Comparison of ENCODE assay signal across 16 cellular contexts in genomic region chr10:109205929-109206585, GRCh38.
DNase-seq lines count a peak whose midpoint lies in the region; ATAC-seq, FAIRE-seq and TF ChIP-seq lines count a peak whose summit lies in the region.
"Had no signal": no experiment of that assay in that cellular context is flagged by ENCODE, and none has a peak within 500 bp of the region (broad histone marks: within the 10 kb centered on the region; RNA-seq: fewer than 3 reads in every experiment).

No MANE protein-coding gene starts in this region.

- H3K9ac ChIP-seq in IMR-90 (ENCODE audit: low read depth, low read length) (no peak overlapping the region), GM12878 (ENCODE audit: control insufficient read depth, insufficient read depth, low read length) (no peak overlapping the region), mesendoderm (ENCODE audit: low read length) (no peak overlapping the region), Karpas-422 (ENCODE audit: low read length) (no peak overlapping the region)

- in situ Hi-C loops in IMR-90 (cut with MboI; ENCODE audit: low sequenced_read_pairs), result no loop called here
- in situ Hi-C loops in GM12878 (cut with MboI), result no loop called here

- H2BK5ac ChIP-seq in IMR-90 (ENCODE audit: low read depth, low read length, poor library complexity, severe bottlenecking) (peak overlapping the region; percentile 65), mesendoderm (ENCODE audit: low read length) (no peak overlapping the region)

- TF ChIP-seq CTCF in IMR-90 (conservative IDR thresholded peaks at IDR 0.05; ENCODE audit: low read depth, low read length) (no peak), GM12878 (IDR thresholded peaks at IDR 0.05 in 2 of 3, conservative IDR thresholded peaks at IDR 0.05 in 1 of 3; ENCODE audit: control insufficient read depth in 2 of 3, extremely low read depth in 1 of 3, insufficient read depth in 1 of 3, low read depth in 3 of 3, low read length in 3 of 3) (no peak)

- peak overlapping the region; percentile 55 for H3K56ac ChIP-seq in IMR-90 (ENCODE audit: extremely low read depth, insufficient read depth, low read length)
- H3K56ac ChIP-seq in mesendoderm (ENCODE audit: low read length), result no peak overlapping the region

- CTCF ChIA-PET in IMR-90 (lab: Yijun Ruan, JAX), result no interaction called here
- CTCF ChIA-PET in GM12878 (lab: Yijun Ruan, JAX), result no interaction called here

- no peak overlapping the region for H2AK9ac ChIP-seq in IMR-90 (replicated peaks; ENCODE audit: low read depth, low read length, poor library complexity)

- no peaks in the 10 kb centered on the region; the same call in 1 of the 2 replicates for H3K9me1 ChIP-seq in IMR-90 (ENCODE audit: insufficient read depth, low read length)

- H3K14ac ChIP-seq in IMR-90 (replicated peaks; ENCODE audit: low read depth, low read length), result no peak overlapping the region

- no peaks in the 10 kb centered on the region for H3K9me2 ChIP-seq in Karpas-422 (replicated peaks; ENCODE audit: insufficient read depth, low read length)

- H3K4me2 ChIP-seq in IMR-90 (ENCODE audit: low read depth, low read length) (no peak overlapping the region), GM12878 (ENCODE audit: control insufficient read depth, insufficient read depth) (no peak overlapping the region), mesendoderm (ENCODE audit: low read length) (no peak overlapping the region), Karpas-422 (ENCODE audit: low read depth, low read length, poor library complexity, severe bottlenecking) (no peak overlapping the region)

- ATAC-seq in IMR-90 (ENCODE audit: low read depth), result peak; percentile 81
- peak; percentile 18; the same call in 1 of the 3 replicates for ATAC-seq in GM12878
- ATAC-seq in HG03469 (IDR thresholded peaks at IDR 0.05; ENCODE audit: unreplicated experiment), result no peak
- ATAC-seq in HG03432 (IDR thresholded peaks at IDR 0.05; ENCODE audit: unreplicated experiment), result no peak
- ATAC-seq: mucosa of descending colon had no signal

- H3K9me3 ChIP-seq in IMR-90 (ENCODE audit: control insufficient read depth, insufficient read depth, low read length), result no peaks in the 10 kb centered on the region
- no peaks in the 10 kb centered on the region for H3K9me3 ChIP-seq in GM12878 (replicated peaks; ENCODE audit: control insufficient read depth, insufficient read depth, low read length)
- H3K9me3 ChIP-seq in Karpas-422 (ENCODE audit: low read length), result peaks cover 13% of the 10 kb centered on the region
- H3K9me3 ChIP-seq: mucosa of descending colon, right atrium auricular region had no signal

- H3K4me1 ChIP-seq in IMR-90 (ENCODE audit: control insufficient read depth, insufficient read depth, low read length) (peaks cover 2% of the 10 kb centered on the region; the same call in 1 of the 2 replicates), GM12878 (ENCODE audit: control insufficient read depth, insufficient read depth, low read length) (no peaks in the 10 kb centered on the region), mesendoderm (ENCODE audit: control insufficient read depth, low read depth, low read length) (no peaks in the 10 kb centered on the region), Karpas-422 (ENCODE audit: low read length) (no peaks in the 10 kb centered on the region)
- H3K4me1 ChIP-seq: right atrium auricular region had no signal

- TF ChIP-seq POLR2A in IMR-90 (IDR thresholded peaks at IDR 0.05; ENCODE audit: low read depth, low read length) (no peak), GM12878 (IDR thresholded peaks at IDR 0.05; ENCODE audit: low read depth, low read length) (no peak)

- H3K36me3 ChIP-seq in IMR-90 (ENCODE audit: control insufficient read depth, insufficient read depth, low read length) (no peaks in the 10 kb centered on the region), GM12878 (ENCODE audit: control insufficient read depth in 2 of 2, insufficient read depth in 2 of 2, low read length in 1 of 2) (no peaks in the 10 kb centered on the region), mesendoderm (ENCODE audit: control insufficient read depth, insufficient read depth, low read length) (no peaks in the 10 kb centered on the region), Karpas-422 (ENCODE audit: insufficient read depth, low read length) (no peaks in the 10 kb centered on the region)
- H3K36me3 ChIP-seq: right atrium auricular region had no signal

- RAD21 ChIA-PET in GM12878 (lab: Charles Lee; ENCODE audit: unreplicated experiment), result no interaction called here

- peak overlapping the region; percentile 13; the same call in 1 of the 2 replicates for H3K18ac ChIP-seq in IMR-90 (ENCODE audit: low read depth, low read length)
- H3K18ac ChIP-seq in mesendoderm (ENCODE audit: low read length), result no peak overlapping the region

- H3K79me2 ChIP-seq in GM12878 (ENCODE audit: control insufficient read depth, insufficient read depth, low read length) (no peaks in the 10 kb centered on the region), mesendoderm (ENCODE audit: control insufficient read depth, insufficient read depth, low read length) (no peaks in the 10 kb centered on the region), Karpas-422 (ENCODE audit: low read length) (no peaks in the 10 kb centered on the region)

- H3K4ac ChIP-seq in IMR-90 (ENCODE audit: low read depth, low read length) (no peak overlapping the region), mesendoderm (ENCODE audit: low read depth, low read length) (no peak overlapping the region)

- intact Hi-C loops in IMR-90 (cut with micrococcal nuclease), result loop anchor here (5.0 kb wide), 1 partner anchor 76 kb away; no protein-coding TSS in a partner anchor
- intact Hi-C loops in GM12878 (cut with micrococcal nuclease; ENCODE audit: unreplicated experiment), result no loop called here

- no CpG with 5 or more reads among the region's 3 CpGs for WGBS in IMR-90 (ENCODE audit: extremely low coverage in 2 of 2, insufficient read length in 1 of 2), 2 experiments
- WGBS in GM12878 (ENCODE audit: insufficient coverage, insufficient replicate concordance, low lambda C conversion rate, missing lambda C conversion rate), result 18% methylated on average over 3 of the region's 3 CpGs
- 100% methylated on average over 1 of the region's 3 CpGs for WGBS in mesendoderm (ENCODE audit: extremely low coverage, insufficient coverage, low lambda C conversion rate)

- H2AK5ac ChIP-seq in IMR-90 (ENCODE audit: low read depth, low read length) (no peak overlapping the region), mesendoderm (ENCODE audit: low read length) (no peak overlapping the region)

- no peak for TF ChIP-seq EP300 in GM12878 (IDR thresholded peaks at IDR 0.05; ENCODE audit: borderline replicate concordance in 1 of 2, control insufficient read depth in 1 of 2, low read depth in 2 of 2, low read length in 2 of 2)

- no peaks in the 10 kb centered on the region for H3K79me1 ChIP-seq in IMR-90 (ENCODE audit: low read depth in 1 of 2, low read length in 2 of 2)
- no peaks in the 10 kb centered on the region for H3K79me1 ChIP-seq in mesendoderm (ENCODE audit: low read length)

- DNase-seq in EH (ENCODE audit: low read depth) (peak; percentile 95), IMR-90 (peak; percentile 93), GM12878 (ENCODE audit: low read depth, low spot score) (no peak), mesendoderm (peak; percentile 77), Karpas-422 (no peak)
- DNase-seq in effector CD4-positive, alpha-beta T cell, result no peak
- DNase-seq: activated gamma-delta T cell treated with Interleukin-2 at 50 U/mL for 16 hours; CD8-positive, alpha-beta memory T cell; cortex of kidney; mucosa of descending colon; NCI-H146; NCI-H69; SW 1271 had no signal

- no peak overlapping the region for H2AFZ ChIP-seq in IMR-90 (replicated peaks; ENCODE audit: low read length, poor library complexity)
- H2AFZ ChIP-seq in GM12878 (ENCODE audit: control insufficient read depth, low read depth, low read length), result no peak overlapping the region
- no peak overlapping the region for H2AFZ ChIP-seq in Karpas-422 (ENCODE audit: low read length)

- H4K20me1 ChIP-seq in IMR-90 (ENCODE audit: insufficient read depth, low read length), result no peaks in the 10 kb centered on the region
- H4K20me1 ChIP-seq in GM12878 (ENCODE audit: control insufficient read depth, insufficient read depth), result no peaks in the 10 kb centered on the region
- H4K20me1 ChIP-seq in Karpas-422 (ENCODE audit: insufficient read depth, low read depth, low read length), result no peaks in the 10 kb centered on the region

- SMC1A ChIA-PET in GM12878 (lab: Charles Lee; ENCODE audit: uncharacterized antibody, unreplicated experiment), result interaction anchor here (0.6 kb wide), 1 partner anchor 315 kb away, joined by 3 read pairs; no protein-coding TSS in a partner anchor

- no peak overlapping the region for H3K23ac ChIP-seq in IMR-90 (ENCODE audit: low read depth, low read length)
- no peak overlapping the region for H3K23ac ChIP-seq in mesendoderm (ENCODE audit: low read length)

- no peak overlapping the region for H3K4me3 ChIP-seq in IMR-90 (ENCODE audit: insufficient read depth, low read depth, low read length)
- H3K4me3 ChIP-seq in GM12878, result no peak overlapping the region
- H3K4me3 ChIP-seq in mesendoderm (ENCODE audit: low read length), result no peak overlapping the region
- H3K4me3 ChIP-seq in Karpas-422 (ENCODE audit: low read length), result no peak overlapping the region
- H3K4me3 ChIP-seq: mucosa of descending colon, right atrium auricular region had no signal

- dilution Hi-C loops in IMR-90 (cut with HindIII; ENCODE audit: low sequenced_read_pairs, unreplicated experiment), result no loop called here

- no peak overlapping the region for H2BK15ac ChIP-seq in IMR-90 (ENCODE audit: low read depth, low read length)
- H2BK15ac ChIP-seq in mesendoderm (replicated peaks; ENCODE audit: low read depth), result no peak overlapping the region

- peak overlapping the region; percentile 38; the same call in 1 of the 2 replicates for H2BK20ac ChIP-seq in IMR-90 (ENCODE audit: low read depth, low read length)

- FAIRE-seq in GM12878 (lab: Jason Lieb, UNC), result no peak

- TF ChIP-seq RAD21 in IMR-90 (IDR thresholded peaks at IDR 0.05; ENCODE audit: low read length) (no peak), GM12878 (IDR thresholded peaks at IDR 0.05; ENCODE audit: insufficient read depth, low read depth, low read length) (no peak)

- H4K91ac ChIP-seq in IMR-90 (ENCODE audit: insufficient read depth, low read depth, low read length), result peak overlapping the region; percentile 53; the same call in 1 of the 2 replicates

- POLR2A ChIA-PET in IMR-90 (lab: Charles Lee; ENCODE audit: unreplicated experiment), result no interaction called here
- POLR2A ChIA-PET in GM12878 (lab: Charles Lee), result no interaction called here

- H2BK120ac ChIP-seq in IMR-90 (ENCODE audit: low read depth, low read length) (peak overlapping the region; percentile 72), mesendoderm (ENCODE audit: low read depth, low read length) (no peak overlapping the region)

- H3K27me3 ChIP-seq in IMR-90 (ENCODE audit: control insufficient read depth, insufficient read depth, low read length) (no peaks in the 10 kb centered on the region), GM12878 (replicated peaks in 1 of 2; ENCODE audit: control insufficient read depth in 2 of 2, insufficient read depth in 2 of 2, low read length in 1 of 2) (no peaks in the 10 kb centered on the region), mesendoderm (ENCODE audit: insufficient read depth, low read length, poor library complexity) (no peaks in the 10 kb centered on the region), Karpas-422 (ENCODE audit: low read length) (no peaks in the 10 kb centered on the region)
- H3K27me3 ChIP-seq: right atrium auricular region had no signal

- H4K8ac ChIP-seq in IMR-90 (ENCODE audit: low read depth in 2 of 2, low read length in 2 of 2) (peak overlapping the region in 1 of 2 experiments; percentile 51; a peak in 2 of 4 replicates), mesendoderm (ENCODE audit: low read depth, low read length) (no peak overlapping the region)

- H4K5ac ChIP-seq in IMR-90 (ENCODE audit: low read depth, low read length) (peak overlapping the region; percentile 13; the same call in 1 of the 2 replicates), mesendoderm (ENCODE audit: low read length) (no peak overlapping the region)

- BruUV-seq in IMR-90 (replicated peaks; lab: Mats Ljungman, UMichigan), result no TSS peak
- no TSS peak for BruUV-seq in GM12878 (replicated peaks; lab: Mats Ljungman, UMichigan)

- no peak overlapping the region for H3K27ac ChIP-seq in IMR-90 (ENCODE audit: insufficient read depth, low read length)
- H3K27ac ChIP-seq in GM12878 (ENCODE audit: control insufficient read depth, insufficient read depth), result no peak overlapping the region
- H3K27ac ChIP-seq in mesendoderm (ENCODE audit: low read depth, low read length), result no peak overlapping the region
- H3K27ac ChIP-seq in Karpas-422 (ENCODE audit: low read length), result no peak overlapping the region
- H3K27ac ChIP-seq: right atrium auricular region had no signal

Comparison
In these comparisons a context has a peak if more than half of its experiments do, and no peak if none do; other contexts are left out.
1. DNase-seq: peak in EH (single experiment), IMR-90 (single experiment) and mesendoderm (single experiment); none in GM12878 (single experiment), effector CD4-positive, alpha-beta T cell (single experiment) and Karpas-422 (single experiment).
2. ATAC-seq: peak in IMR-90 (single experiment) and GM12878 (single experiment); none in HG03469 (single experiment) and HG03432 (single experiment).